25 cellular contexts compared by ENCODE assay signal in genomic region chr13:32417995-32418394, GRCh38.
"Had no signal": no experiment of that assay in that cellular context is flagged by ENCODE, and none has a peak within 500 bp of the region (broad histone marks: within the 10 kb centered on the region; RNA-seq: fewer than 3 reads in every experiment).

No MANE protein-coding gene starts in this region.

- H3K4me3 Mint-ChIP-seq: immature natural killer cell; naive thymus-derived CD4-positive, alpha-beta T cell; natural killer cell treated with Interleukin-12 subunit alpha and Interleukin-12 subunit beta and Interleukin-15 and Interleukin-18, amount 100 ng/mL, for 72 hours had no signal

- H3K9me3 ChIP-seq: mucosa of descending colon, ovary, right atrium auricular region, testis, thyroid gland, transverse colon, vagina had no signal

- H3K4me3 ChIP-seq: left ventricle myocardium inferior, lung, mucosa of descending colon, ovary, right atrium auricular region, skin epidermis, stomach, testis, thyroid gland, transverse colon, upper lobe of left lung, vagina had no signal

- DNase-seq: hypothalamus; immature natural killer cell; kidney; left ventricle myocardium inferior; midbrain; naive thymus-derived CD4-positive, alpha-beta T cell; ovary; stimulated activated CD4-positive, alpha-beta T cell treated with anti-CD3 and anti-CD28 coated beads, Interleukin-12 subunit alpha, Interleukin-12 subunit beta, amount 100 ng/mL, for 4 hours; stimulated activated CD4-positive, alpha-beta T cell treated with anti-CD3 and anti-CD28 coated beads, Interleukin-15, amount 100 ng/mL, for 24 hours; stimulated activated CD4-positive, alpha-beta T cell treated with anti-CD3 and anti-CD28 coated beads, Interleukin-2, amount 100 ng/mL, for 24 hours; stimulated activated CD4-positive, alpha-beta T cell treated with anti-CD3 and anti-CD28 coated beads, Interleukin-4, amount 100 ng/mL, for 1 hour; stimulated activated naive CD4-positive, alpha-beta T cell; stomach; testis; thyroid gland; transverse colon; upper lobe of left lung had no signal

- H3K27me3 ChIP-seq: ovary, right atrium auricular region, stomach, testis, thyroid gland, transverse colon, upper lobe of left lung, vagina had no signal

- H3K27ac Mint-ChIP-seq: natural killer cell treated with Interleukin-12 subunit alpha and Interleukin-12 subunit beta and Interleukin-15 and Interleukin-18, amount 100 ng/mL, for 72 hours; progenitor cell of endocrine pancreas had no signal

- H3K36me3 ChIP-seq: ovary, right atrium auricular region, thyroid gland, vagina had no signal

- H3K27me3 Mint-ChIP-seq: naive thymus-derived CD4-positive, alpha-beta T cell; natural killer cell treated with Interleukin-12 subunit alpha and Interleukin-12 subunit beta and Interleukin-15 and Interleukin-18, amount 100 ng/mL, for 72 hours; progenitor cell of endocrine pancreas had no signal

- ATAC-seq: mucosa of descending colon; naive thymus-derived CD4-positive, alpha-beta T cell; natural killer cell treated with Interleukin-12 subunit alpha and Interleukin-12 subunit beta and Interleukin-15 and Interleukin-18, amount 100 ng/mL, for 72 hours; sciatic nerve had no signal
